In genomic region chr6:165519316-165519715, GRCh38 we compare ENCODE assay signal across 26 cellular contexts.
DNase-seq lines count a peak whose midpoint lies in the region; FAIRE-seq and TF ChIP-seq lines count a peak whose summit lies in the region.
"Had no signal": no experiment of that assay in that cellular context is flagged by ENCODE, and none has a peak within 500 bp of the region (broad histone marks: within the 10 kb centered on the region; RNA-seq: fewer than 3 reads in every experiment).

No MANE protein-coding gene starts in this region.

- no peak for TF ChIP-seq CTCF in astrocyte of the spinal cord (IDR thresholded peaks at IDR 0.05; ENCODE audit: low read depth, low read length)
- TF ChIP-seq CTCF in smooth muscle cell (IDR thresholded peaks at IDR 0.05; ENCODE audit: borderline replicate concordance, insufficient read depth, poor library complexity, severe bottlenecking): no peak
- no peak for TF ChIP-seq CTCF in GM13977 (IDR thresholded peaks at IDR 0.05; ENCODE audit: extremely low read depth, insufficient read depth, missing control alignments)
- no peak for TF ChIP-seq CTCF in MCF 10A (IDR thresholded peaks at IDR 0.05; ENCODE audit: unreplicated experiment)

- H3K27ac ChIP-seq in smooth muscle cell (ENCODE audit: low read depth): peak overlapping the region; percentile 61
- H3K27ac ChIP-seq: A549; BLaER1 treated with 17β-estradiol and CSF1 and Interleukin-3, amounts not matched to agents 10 nM and 100 nM had no signal

- no peaks in the 10 kb centered on the region for H3K36me3 ChIP-seq in smooth muscle cell (ENCODE audit: low read depth)
- H3K36me3 ChIP-seq: BE2C; BLaER1 treated with 17β-estradiol and CSF1 and Interleukin-3, amounts not matched to agents 10 nM and 100 nM had no signal

- no peaks in the 10 kb centered on the region for H3K9me3 ChIP-seq in smooth muscle cell (replicated peaks; ENCODE audit: low read depth)
- H3K9me3 ChIP-seq: A549; BE2C; BLaER1 treated with 17β-estradiol and CSF1 and Interleukin-3, amounts not matched to agents 10 nM and 100 nM had no signal

- H3K27me3 ChIP-seq in smooth muscle cell (ENCODE audit: low read depth): no peaks in the 10 kb centered on the region
- H3K27me3 ChIP-seq: BE2C; BLaER1 treated with 17β-estradiol and CSF1 and Interleukin-3, amounts not matched to agents 10 nM and 100 nM had no signal

- H3F3A ChIP-seq in smooth muscle cell (ENCODE audit: low read depth): peaks cover 7% of the 10 kb centered on the region

- no peak overlapping the region for H3K4me3 Mint-ChIP-seq in MCF 10A (ENCODE audit: unreplicated experiment)
- H3K4me3 Mint-ChIP-seq: CD14-positive monocyte; CD4-positive, alpha-beta T cell; CD8-positive, alpha-beta memory T cell had no signal

- 52% methylated on average over 3 of the region's 3 CpGs for WGBS in smooth muscle cell (ENCODE audit: low lambda C conversion rate)

- H3K4me2 ChIP-seq in smooth muscle cell: peak overlapping the region; percentile 76
- H3K4me2 ChIP-seq: A549; BLaER1 treated with 17β-estradiol and CSF1 and Interleukin-3, amounts not matched to agents 10 nM and 100 nM had no signal

- intact Hi-C loops in MCF 10A (cut with micrococcal nuclease): no loop called here

- BruUV-seq in MCF 10A (replicated peaks; lab: Mats Ljungman, UMichigan): no TSS peak

- H3K4me1 Mint-ChIP-seq in MCF 10A (ENCODE audit: insufficient read depth, unreplicated experiment): peaks cover 6% of the 10 kb centered on the region
- H3K4me1 Mint-ChIP-seq: CD14-positive monocyte; CD8-positive, alpha-beta memory T cell had no signal

- POLR2A ChIA-PET in MCF 10A (lab: Yijun Ruan, JAX): no interaction called here

- in situ Hi-C loops in astrocyte of the spinal cord (cut with HindIII; ENCODE audit: low sequenced_read_pairs) (no loop called here), GM13977 (cut with MboI; ENCODE audit: low pct_unique_long_range_greater_than_20kb, low sequenced_read_pairs, unreplicated experiment) (no loop called here)

- no peaks in the 10 kb centered on the region for H3K9me3 Mint-ChIP-seq in MCF 10A (ENCODE audit: unreplicated experiment)

- peak; percentile 42 for DNase-seq in RCC 7860 (ENCODE audit: low spot score)
- DNase-seq in astrocyte of the spinal cord (ENCODE audit: low read depth, low spot score): peak; percentile 37
- peak; percentile 0 for DNase-seq in iris pigment epithelial cell (ENCODE audit: low read depth)
- no peak for DNase-seq in smooth muscle cell (lab: John Stamatoyannopoulos, UW; ENCODE audit: unreplicated experiment)
- DNase-seq in GM13977 (ENCODE audit: low spot score): no peak
- DNase-seq in HuH-7.5 (ENCODE audit: low spot score): no peak
- no peak for DNase-seq in anterior cingulate cortex (lab: John Stamatoyannopoulos, UW)
- no peak for DNase-seq in MCF 10A (ENCODE audit: unreplicated experiment)
- DNase-seq: 8988T; ACHN; AML-193; BE2C; CD4-positive, alpha-beta T cell; CD8-positive, alpha-beta memory T cell; DMS 273 treated with DMSO at 0.1 percent for 48 hours; DMS79; EL; GDM1; H7; HCEC 1CT had no signal

- no peaks in the 10 kb centered on the region for H4K20me1 ChIP-seq in smooth muscle cell (ENCODE audit: low read depth)
- H4K20me1 ChIP-seq: BLaER1 treated with 17β-estradiol and CSF1 and Interleukin-3, amounts not matched to agents 10 nM and 100 nM had no signal

- H2AFZ ChIP-seq in smooth muscle cell (ENCODE audit: low read depth): no peak overlapping the region

- H3K4me3 ChIP-seq in astrocyte of the spinal cord (ENCODE audit: low read depth, low read length) (no peak overlapping the region), smooth muscle cell (no peak overlapping the region)
- H3K4me3 ChIP-seq: A549; BLaER1 treated with 17β-estradiol and CSF1 and Interleukin-3, amounts not matched to agents 10 nM and 100 nM; GM12878 had no signal

- H3K27me3 Mint-ChIP-seq in MCF 10A (ENCODE audit: insufficient read depth, unreplicated experiment): no peaks in the 10 kb centered on the region
- H3K27me3 Mint-ChIP-seq: CD8-positive, alpha-beta memory T cell had no signal

- CTCF ChIA-PET in MCF 10A (lab: Yijun Ruan, JAX): no interaction called here

- peak; percentile 69 for FAIRE-seq in RCC 7860 (lab: Jason Lieb, UNC)
- FAIRE-seq: A549, D721Med, GM12878, H1 had no signal

- H3K9ac ChIP-seq in smooth muscle cell (ENCODE audit: low read depth): no peak overlapping the region
- H3K9ac ChIP-seq: BLaER1 treated with 17β-estradiol and CSF1 and Interleukin-3, amounts not matched to agents 10 nM and 100 nM had no signal

- no peak overlapping the region for H3K27ac Mint-ChIP-seq in MCF 10A (ENCODE audit: low read depth, unreplicated experiment)
- H3K27ac Mint-ChIP-seq: CD14-positive monocyte; CD4-positive, alpha-beta T cell; CD8-positive, alpha-beta memory T cell had no signal

- H3K36me3 Mint-ChIP-seq in MCF 10A (ENCODE audit: insufficient read depth, unreplicated experiment): no peaks in the 10 kb centered on the region
- H3K36me3 Mint-ChIP-seq: CD14-positive monocyte; CD8-positive, alpha-beta memory T cell had no signal

- H3K4me1 ChIP-seq in smooth muscle cell (ENCODE audit: low read depth): peaks cover 24% of the 10 kb centered on the region
- H3K4me1 ChIP-seq: BE2C had no signal

- H3K79me2 ChIP-seq in smooth muscle cell (ENCODE audit: low read depth): no peaks in the 10 kb centered on the region

Comparison
In these comparisons a context has a peak if more than half of its experiments do, and no peak if none do; other contexts are left out.
1. DNase-seq: peak in RCC 7860 (single experiment), astrocyte of the spinal cord (single experiment) and iris pigment epithelial cell (single experiment); none in smooth muscle cell (single experiment), GM13977 (single experiment), HuH-7.5 (single experiment), anterior cingulate cortex (0 of 58) and MCF 10A (single experiment).